Comparison of ENCODE assay signal across 19 cellular contexts in the genomic region with DNA sequence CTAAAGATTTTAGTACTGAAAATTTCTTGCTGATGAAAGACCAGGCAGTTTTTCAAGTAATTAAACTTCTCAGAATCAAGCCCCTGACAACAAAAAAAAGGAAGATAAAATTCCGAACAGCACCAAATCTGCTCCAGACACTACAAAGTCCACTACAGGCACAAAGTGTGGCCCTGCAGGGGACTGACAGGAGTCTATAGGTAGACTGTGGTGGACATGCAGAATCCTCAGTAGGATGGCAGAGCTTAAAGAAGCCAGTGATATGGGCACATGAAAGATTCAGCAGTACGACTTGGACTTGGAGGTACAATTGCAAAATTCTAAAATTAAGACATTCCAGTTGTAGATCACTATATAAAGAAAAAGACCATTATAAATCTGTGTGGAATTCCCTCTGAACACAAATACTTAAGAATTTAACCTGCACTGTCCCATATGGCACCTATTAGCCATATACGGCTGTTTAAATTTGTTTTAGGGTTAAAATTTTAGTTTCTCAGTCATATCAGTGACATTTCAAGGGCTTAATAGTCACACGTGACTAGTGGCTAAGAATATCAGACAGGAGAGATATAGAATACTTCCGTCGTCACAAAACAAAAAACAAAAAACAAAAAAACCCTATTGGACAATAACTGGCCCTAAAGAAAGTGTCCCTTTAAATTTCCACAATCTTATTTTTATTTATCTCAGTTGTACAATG. TPM values are rescaled to one million over a fixed set of nuclear protein-coding genes. Genes with fewer than 3 reads are reported as not detected.
DNase-seq lines count a peak whose midpoint lies in the region; ATAC-seq and TF ChIP-seq lines count a peak whose summit lies in the region.
"Had no signal": no experiment of that assay in that cellular context is flagged by ENCODE, and none has a peak within 500 bp of the region (broad histone marks: within the 10 kb centered on the region; RNA-seq: fewer than 3 reads in every experiment).

No MANE protein-coding gene starts in this region.

- no peaks in the 10 kb centered on the region for H3K9me3 ChIP-seq in mesenchymal stem cell (ENCODE audit: control insufficient read depth, low read length)
- no peaks in the 10 kb centered on the region for H3K9me3 ChIP-seq in tibial artery
- no peaks in the 10 kb centered on the region for H3K9me3 ChIP-seq in CD8-positive, alpha-beta memory T cell (ENCODE audit: low read length)
- H3K9me3 ChIP-seq: testis had no signal

- H3K14ac ChIP-seq in mesenchymal stem cell (ENCODE audit: low read length in 2 of 2): no peak overlapping the region

- H3K27ac Mint-ChIP-seq in WTC11: peak overlapping the region; percentile 16; the same call in 1 of the 2 replicates
- no peak overlapping the region for H3K27ac Mint-ChIP-seq in activated CD4-positive, alpha-beta T cell treated with anti-CD3 and anti-CD28 coated beads for 36 hours
- H3K27ac Mint-ChIP-seq in CD8-positive, alpha-beta memory T cell: peak overlapping the region in 1 of 8 donors; percentile 57

- H4K8ac ChIP-seq in mesenchymal stem cell (ENCODE audit: low read length): no peak overlapping the region

- H3K27ac ChIP-seq in mesenchymal stem cell (ENCODE audit: low read length, poor library complexity, severe bottlenecking) (no peak overlapping the region), tibial artery (no peak overlapping the region)
- no peak overlapping the region for H3K27ac ChIP-seq in CD8-positive, alpha-beta memory T cell (ENCODE audit: low read depth, low read length)

- intact Hi-C loops in tibial artery (cut with DNase I; ENCODE audit: low total_unique reads): no loop called here
- intact Hi-C loops in activated CD4-positive, alpha-beta T cell treated with anti-CD3 and anti-CD28 coated beads for 36 hours (cut with DNase I, micrococcal nuclease): no loop called here

- H2AFZ ChIP-seq in mesenchymal stem cell (ENCODE audit: low read depth, low read length): no peak overlapping the region

- H3K27me3 Mint-ChIP-seq in WTC11 (ENCODE audit: low read depth): no peaks in the 10 kb centered on the region
- no peaks in the 10 kb centered on the region for H3K27me3 Mint-ChIP-seq in activated CD4-positive, alpha-beta T cell treated with anti-CD3 and anti-CD28 coated beads for 36 hours
- H3K27me3 Mint-ChIP-seq in CD8-positive, alpha-beta memory T cell: peaks cover 0 to 2% of the 10 kb centered on the region in 2 donors

- no peak overlapping the region for H3K23ac ChIP-seq in mesenchymal stem cell (ENCODE audit: low read length in 2 of 2)

- H3K4me2 ChIP-seq in mesenchymal stem cell (ENCODE audit: low read length, poor library complexity, severe bottlenecking): no peak overlapping the region

- peaks cover 6% of the 10 kb centered on the region; the same call in 1 of the 2 replicates for H3K36me3 Mint-ChIP-seq in WTC11
- peaks cover 19% of the 10 kb centered on the region for H3K36me3 Mint-ChIP-seq in activated CD4-positive, alpha-beta T cell treated with anti-CD3 and anti-CD28 coated beads for 36 hours (ENCODE audit: low read depth)
- peaks cover 4 to 30% (median 9%) of the 10 kb centered on the region in 3 donors for H3K36me3 Mint-ChIP-seq in CD8-positive, alpha-beta memory T cell

- H3K27me3 ChIP-seq in mesenchymal stem cell (ENCODE audit: control insufficient read depth in 1 of 2, insufficient read depth in 1 of 2, low read length in 2 of 2) (no peaks in the 10 kb centered on the region), tibial artery (no peaks in the 10 kb centered on the region)
- no peaks in the 10 kb centered on the region for H3K27me3 ChIP-seq in CD8-positive, alpha-beta memory T cell (ENCODE audit: insufficient read depth, low read length, poor library complexity, severe bottlenecking)
- H3K27me3 ChIP-seq: testis had no signal

- CTCF ChIA-PET in WTC11 (lab: Charles Lee): no interaction called here
- CTCF ChIA-PET in activated CD4-positive, alpha-beta T cell treated with anti-CD3 and anti-CD28 coated beads for 36 hours (lab: Charles Lee): interaction anchor here (1.5 kb wide), 1 partner anchor 19 kb away, joined by 3 read pairs; no protein-coding TSS in a partner anchor
- CTCF ChIA-PET in CD8-positive, alpha-beta memory T cell (lab: Charles Lee): no interaction called here

- H3K4me3 ChIP-seq in fibroblast of villous mesenchyme (ENCODE audit: low read depth, low read length) (peak overlapping the region; percentile 15), mesenchymal stem cell (ENCODE audit: insufficient read depth in 1 of 2, low read depth in 1 of 2, low read length in 2 of 2) (peak overlapping the region in 1 of 2 experiments; percentile 67), tibial artery (peak overlapping the region; percentile 39 to 42)
- H3K4me3 ChIP-seq in CD8-positive, alpha-beta memory T cell (ENCODE audit: low read length): no peak overlapping the region
- H3K4me3 ChIP-seq: testis had no signal

- H2BK12ac ChIP-seq in mesenchymal stem cell (ENCODE audit: low read length in 2 of 2): no peak overlapping the region

- H3K4ac ChIP-seq in mesenchymal stem cell (ENCODE audit: low read depth in 1 of 2, low read length in 2 of 2): no peak overlapping the region

- no peak for TF ChIP-seq CTCF in WTC11 (IDR thresholded peaks at IDR 0.05)
- no peak for TF ChIP-seq CTCF in fibroblast of villous mesenchyme (IDR thresholded peaks at IDR 0.05; ENCODE audit: insufficient read depth, low read depth, low read length)
- no peak for TF ChIP-seq CTCF in tibial artery (IDR thresholded peaks at IDR 0.05)

- DNase-seq in WTC11 (ENCODE audit: low spot score): no peak
- no peak for DNase-seq in fibroblast of villous mesenchyme (ENCODE audit: low read depth)
- no peak for DNase-seq in mesenchymal stem cell
- no peak for DNase-seq in tibial artery
- DNase-seq in activated CD4-positive, alpha-beta T cell treated with anti-CD3 and anti-CD28 coated beads for 36 hours: no peak
- no peak for DNase-seq in CD8-positive, alpha-beta memory T cell
- DNase-seq in retina: no peak
- DNase-seq: activated CD8-positive, alpha-beta memory T cell treated with anti-CD3 and anti-CD28 coated beads, Interleukin-2, amount 50 U/mL, for 48 hours; activated effector memory CD4-positive, alpha-beta T cell treated with Interleukin-2 at 50 U/mL for 16 hours; dermis blood vessel endothelial cell; DMS79 treated with DMSO at 0.1 percent for 48 hours; left colon; NCI-H146; NCI-H2171 treated with DMSO at 0.1 percent for 48 hours; NCI-H69; SIG-M5; testis had no signal

- H3K79me1 ChIP-seq in mesenchymal stem cell (replicated peaks; ENCODE audit: low read length, poor library complexity, severe bottlenecking): peaks cover 7% of the 10 kb centered on the region

- H2BK15ac ChIP-seq in mesenchymal stem cell (ENCODE audit: low read depth, poor library complexity, severe bottlenecking): no peak overlapping the region

- ATAC-seq in WTC11: no peak
- no peak for ATAC-seq in activated CD4-positive, alpha-beta T cell treated with anti-CD3 and anti-CD28 coated beads for 36 hours
- ATAC-seq: left colon had no signal

- no peaks in the 10 kb centered on the region for H3K9me3 Mint-ChIP-seq in WTC11
- H3K9me3 Mint-ChIP-seq in activated CD4-positive, alpha-beta T cell treated with anti-CD3 and anti-CD28 coated beads for 36 hours (ENCODE audit: low read depth): no peaks in the 10 kb centered on the region
- H3K9me3 Mint-ChIP-seq in CD8-positive, alpha-beta memory T cell: no peaks in the 10 kb centered on the region
- H3K9me3 Mint-ChIP-seq: neural crest cell had no signal

- H3K9ac ChIP-seq in mesenchymal stem cell (ENCODE audit: low read length): peak overlapping the region; percentile 78

- H2BK5ac ChIP-seq in mesenchymal stem cell (ENCODE audit: low read depth, low read length, poor library complexity, severe bottlenecking): no peak overlapping the region

- no peak overlapping the region for H4K91ac ChIP-seq in mesenchymal stem cell (ENCODE audit: low read length)

- no peak overlapping the region for H3K4me3 Mint-ChIP-seq in WTC11
- no peak overlapping the region for H3K4me3 Mint-ChIP-seq in activated CD4-positive, alpha-beta T cell treated with anti-CD3 and anti-CD28 coated beads for 36 hours
- no peak overlapping the region for H3K4me3 Mint-ChIP-seq in CD8-positive, alpha-beta memory T cell
- H3K4me3 Mint-ChIP-seq: neural crest cell had no signal

- no peaks in the 10 kb centered on the region for H3K4me1 Mint-ChIP-seq in WTC11
- peaks cover 13% of the 10 kb centered on the region for H3K4me1 Mint-ChIP-seq in activated CD4-positive, alpha-beta T cell treated with anti-CD3 and anti-CD28 coated beads for 36 hours
- peaks cover 8 to 15% (median 15%) of the 10 kb centered on the region in 3 donors for H3K4me1 Mint-ChIP-seq in CD8-positive, alpha-beta memory T cell
- H3K4me1 Mint-ChIP-seq: neural crest cell had no signal

- POLR2A ChIA-PET in WTC11 (lab: Charles Lee): no interaction called here
- POLR2A ChIA-PET in activated CD4-positive, alpha-beta T cell treated with anti-CD3 and anti-CD28 coated beads for 36 hours (lab: Charles Lee): no interaction called here
- POLR2A ChIA-PET in CD8-positive, alpha-beta memory T cell (lab: Charles Lee): no interaction called here

- peaks cover 0 to 6% of the 10 kb centered on the region in 2 experiments for H3K36me3 ChIP-seq in mesenchymal stem cell (ENCODE audit: control insufficient read depth in 1 of 2, insufficient read depth in 2 of 2, low read depth in 1 of 2, low read length in 2 of 2)
- no peaks in the 10 kb centered on the region for H3K36me3 ChIP-seq in tibial artery
- no peaks in the 10 kb centered on the region for H3K36me3 ChIP-seq in CD8-positive, alpha-beta memory T cell (ENCODE audit: insufficient read depth, low read length)

- H3K18ac ChIP-seq in mesenchymal stem cell (ENCODE audit: low read depth in 1 of 2, low read length in 2 of 2): no peak overlapping the region

- peak overlapping the region; percentile 85 for H2AK5ac ChIP-seq in mesenchymal stem cell (ENCODE audit: low read length, severe bottlenecking)

- no peak overlapping the region for H2BK120ac ChIP-seq in mesenchymal stem cell (ENCODE audit: low read depth, low read length)

- H3K4me1 ChIP-seq in mesenchymal stem cell (ENCODE audit: control insufficient read depth, insufficient read depth, low read depth, low read length): peaks cover 5% of the 10 kb centered on the region
- H3K4me1 ChIP-seq in tibial artery: peaks cover 0 to 18% (median 6%) of the 10 kb centered on the region in 4 donors
- no peaks in the 10 kb centered on the region for H3K4me1 ChIP-seq in CD8-positive, alpha-beta memory T cell (ENCODE audit: insufficient read depth, low read length)

- WGBS in mesenchymal stem cell: 98% methylated on average over 3 of the region's 6 CpGs

RNA-seq across cellular contexts. Expression of a gene that starts 32.0 kb away (rescaled TPM):
- total RNA-seq in WTC11 (2021) (9.2 to 10.5 TPM (median 9.8 TPM) in 3 replicates), fibroblast of villous mesenchyme (4.7 and 5.8 TPM in 2 replicates)
- polyA plus RNA-seq in mesenchymal stem cell (2013, experiment 1 of 2): 4.5 TPM
- polyA plus RNA-seq in mesenchymal stem cell (2013, experiment 2 of 2): 4.7 TPM
- 1 to 10 TPM; 2.8 to 3.1 TPM for total RNA-seq in activated CD4-positive, alpha-beta T cell treated with anti-CD3 and anti-CD28 coated beads for 36 hours
- 1 to 10 TPM; 4.6 to 5.5 TPM for total RNA-seq in CD8-positive, alpha-beta memory T cell
- polyA plus RNA-seq in CD8-positive, alpha-beta memory T cell: 0.31 TPM

RNA-seq across cellular contexts. Expression of a gene that starts 57.9 kb away (rescaled TPM):
- total RNA-seq in WTC11 (2021) (1.9 to 2.5 TPM (median 2.4 TPM) in 3 replicates), fibroblast of villous mesenchyme (24.8 and 28.9 TPM in 2 replicates)
- 37.6 TPM for polyA plus RNA-seq in mesenchymal stem cell (2013, experiment 1 of 2)
- 36.4 TPM for polyA plus RNA-seq in mesenchymal stem cell (2013, experiment 2 of 2)
- 10 to 100 TPM; 16.4 to 19.3 TPM for total RNA-seq in activated CD4-positive, alpha-beta T cell treated with anti-CD3 and anti-CD28 coated beads for 36 hours
- 1 to 10 TPM; 5.9 to 6.1 TPM for total RNA-seq in CD8-positive, alpha-beta memory T cell
- polyA plus RNA-seq in CD8-positive, alpha-beta memory T cell: 3.1 TPM
- total RNA-seq: MCF 10A had no signal
